In genomic region chr2:203730866-203731265, GRCh38 we compare ENCODE assay signal across 25 cellular contexts. TPM values are rescaled to one million over a fixed set of nuclear protein-coding genes. Genes with fewer than 3 reads are reported as not detected.
A peak's percentile ranks its signal among the peaks of the same experiment; 100 is the strongest.
DNase-seq lines count a peak whose midpoint lies in the region; ATAC-seq, FAIRE-seq and TF ChIP-seq lines count a peak whose summit lies in the region.
"Had no signal": no experiment of that assay in that cellular context is flagged by ENCODE, and none has a peak within 500 bp of the region (broad histone marks: within the 10 kb centered on the region; RNA-seq: fewer than 3 reads in every experiment).

No MANE protein-coding gene starts in this region.

- H2BK120ac ChIP-seq in IMR-90 (ENCODE audit: low read depth, low read length), result no peak overlapping the region

- H2BK5ac ChIP-seq in IMR-90 (ENCODE audit: low read depth, low read length, poor library complexity, severe bottlenecking), result no peak overlapping the region

- H3K4me1 Mint-ChIP-seq in T-helper 2 cell treated with Interferon-gamma antibody and Interleukin-4, amounts not matched to agents 5 μg/mL and 100 μg/mL, for 36 hours (ENCODE audit: low read depth), result peaks cover 77% of the 10 kb centered on the region
- peaks cover 72% of the 10 kb centered on the region for H3K4me1 Mint-ChIP-seq in activated T-helper 17 cell treated with anti-CD3 and anti-CD28 coated beads, Interleukin-2, amount 50 U/mL, for 72 hours

- no peak overlapping the region for H4K5ac ChIP-seq in IMR-90 (ENCODE audit: low read depth, low read length)

- H4K8ac ChIP-seq in IMR-90 (ENCODE audit: low read depth in 2 of 2, low read length in 2 of 2), result no peak overlapping the region

- H3K9me3 Mint-ChIP-seq in T-helper 2 cell treated with Interferon-gamma antibody and Interleukin-4, amounts not matched to agents 5 μg/mL and 100 μg/mL, for 36 hours, result no peaks in the 10 kb centered on the region
- H3K9me3 Mint-ChIP-seq in activated T-helper 17 cell treated with anti-CD3 and anti-CD28 coated beads, Interleukin-2, amount 50 U/mL, for 72 hours, result peaks cover 2% of the 10 kb centered on the region
- H3K9me3 Mint-ChIP-seq: neural crest cell had no signal

- no peak overlapping the region for H3K4ac ChIP-seq in IMR-90 (ENCODE audit: low read depth, low read length)

- no peaks in the 10 kb centered on the region for H4K20me1 ChIP-seq in IMR-90 (ENCODE audit: insufficient read depth, low read length)
- H4K20me1 ChIP-seq in keratinocyte (ENCODE audit: control insufficient read depth, extremely low read depth, insufficient read depth, low read length), result no peaks in the 10 kb centered on the region
- H4K20me1 ChIP-seq: BLaER1 treated with 17β-estradiol and CSF1 and Interleukin-3, amounts not matched to agents 10 nM and 100 nM had no signal

- H3K36me3 ChIP-seq in IMR-90 (ENCODE audit: control insufficient read depth, insufficient read depth, low read length) (no peaks in the 10 kb centered on the region), keratinocyte (ENCODE audit: control insufficient read depth in 2 of 2, extremely low read depth in 1 of 2, insufficient read depth in 2 of 2, low read length in 2 of 2) (no peaks in the 10 kb centered on the region)
- H3K36me3 ChIP-seq: SJSA1, thoracic aorta had no signal

- no peak for DNase-seq in T-helper 2 cell treated with Interferon-gamma antibody and Interleukin-4, amounts not matched to agents 5 μg/mL and 100 μg/mL, for 36 hours (ENCODE audit: low spot score)
- no peak for DNase-seq in T-helper 2 cell
- DNase-seq in IMR-90, result no peak
- peak; percentile 52 for DNase-seq in keratinocyte (ENCODE audit: low read depth, low spot score)
- DNase-seq in ACHN, result no peak
- DNase-seq: activated CD4-positive, alpha-beta T cell treated with anti-CD3 and anti-CD28 coated beads, Interleukin-2, amount 50 U/mL, for 1 hour; activated effector memory CD4-positive, alpha-beta T cell treated with anti-CD3 and anti-CD28 coated beads, Interleukin-2, amount 50 U/mL, for 16 hours; body of pancreas; cortex of kidney; DMS53; foreskin melanocyte; mesendoderm; NCI-H1092; NCI-H2081; NCI-H526; OCI-M1 had no signal

- TF ChIP-seq CTCF in IMR-90 (conservative IDR thresholded peaks at IDR 0.05; ENCODE audit: low read depth, low read length) (no peak), keratinocyte (optimal IDR thresholded peaks at IDR 0.05 in 1 of 3, IDR thresholded peaks at IDR 0.05 in 1 of 3, conservative IDR thresholded peaks at IDR 0.05 in 1 of 3; ENCODE audit: extremely low read depth in 1 of 3, insufficient read depth in 2 of 3, low read length in 3 of 3) (no peak)

- H4K91ac ChIP-seq in IMR-90 (ENCODE audit: insufficient read depth, low read depth, low read length), result no peak overlapping the region

- no peak overlapping the region for H3K27ac ChIP-seq in IMR-90 (ENCODE audit: insufficient read depth, low read length)
- H3K27ac ChIP-seq in keratinocyte (ENCODE audit: control insufficient read depth, insufficient read depth, low read length), result peak overlapping the region; percentile 0
- H3K27ac ChIP-seq: BLaER1 treated with 17β-estradiol and CSF1 and Interleukin-3, amounts not matched to agents 10 nM and 100 nM; body of pancreas; KMS-11; SJSA1; thoracic aorta had no signal

- H3K9ac ChIP-seq in IMR-90 (ENCODE audit: low read depth, low read length), result no peak overlapping the region
- no peak overlapping the region for H3K9ac ChIP-seq in keratinocyte (ENCODE audit: control insufficient read depth, extremely low read depth, insufficient read depth, low read length)
- H3K9ac ChIP-seq: BLaER1 treated with 17β-estradiol and CSF1 and Interleukin-3, amounts not matched to agents 10 nM and 100 nM; KMS-11 had no signal

- BruUV-seq in IMR-90 (replicated peaks; lab: Mats Ljungman, UMichigan), result no TSS peak

- dilution Hi-C loops in IMR-90 (cut with HindIII; ENCODE audit: low sequenced_read_pairs, unreplicated experiment), result no loop called here
- dilution Hi-C loops in keratinocyte (cut with MboI; ENCODE audit: extremely low pct_ligation_motif_present, low sequenced_read_pairs), result no loop called here

- H3K4me3 Mint-ChIP-seq in T-helper 2 cell treated with Interferon-gamma antibody and Interleukin-4, amounts not matched to agents 5 μg/mL and 100 μg/mL, for 36 hours, result peak overlapping the region; percentile 66
- H3K4me3 Mint-ChIP-seq in activated T-helper 17 cell treated with anti-CD3 and anti-CD28 coated beads, Interleukin-2, amount 50 U/mL, for 72 hours, result peak overlapping the region; percentile 70
- H3K4me3 Mint-ChIP-seq: neural crest cell had no signal

- H3K14ac ChIP-seq in IMR-90 (replicated peaks; ENCODE audit: low read depth, low read length), result no peak overlapping the region

- no peak overlapping the region for H2BK15ac ChIP-seq in IMR-90 (ENCODE audit: low read depth, low read length)

- TF ChIP-seq POLR2A in IMR-90 (IDR thresholded peaks at IDR 0.05; ENCODE audit: low read depth, low read length) (no peak), GM18505 (IDR thresholded peaks at IDR 0.05; ENCODE audit: borderline replicate concordance, extremely low read depth, insufficient read depth, insufficient read length) (no peak)

- no peaks in the 10 kb centered on the region for H3K79me2 ChIP-seq in keratinocyte (ENCODE audit: control insufficient read depth, insufficient read depth, low read length)

- no peaks in the 10 kb centered on the region for H3K27me3 Mint-ChIP-seq in T-helper 2 cell treated with Interferon-gamma antibody and Interleukin-4, amounts not matched to agents 5 μg/mL and 100 μg/mL, for 36 hours (ENCODE audit: low read depth)
- H3K27me3 Mint-ChIP-seq in activated T-helper 17 cell treated with anti-CD3 and anti-CD28 coated beads, Interleukin-2, amount 50 U/mL, for 72 hours, result no peaks in the 10 kb centered on the region

- H3K4me3 ChIP-seq in IMR-90 (ENCODE audit: insufficient read depth, low read depth, low read length), result no peak overlapping the region
- H3K4me3 ChIP-seq in keratinocyte (ENCODE audit: control insufficient read depth in 2 of 3, extremely low read depth in 1 of 3, insufficient read depth in 2 of 3, low read depth in 1 of 3, low read length in 3 of 3), result no peak overlapping the region
- H3K4me3 ChIP-seq: BLaER1 treated with 17β-estradiol and CSF1 and Interleukin-3, amounts not matched to agents 10 nM and 100 nM; body of pancreas; SJSA1; thoracic aorta had no signal

- H3K9me1 ChIP-seq in IMR-90 (ENCODE audit: insufficient read depth, low read length), result 0 out of 2 replicates have a peak, but pooled peaks cover 5% of the 10 kb centered on the region
- no peaks in the 10 kb centered on the region for H3K9me1 ChIP-seq in keratinocyte (ENCODE audit: control insufficient read depth, extremely low read depth, insufficient read depth, low read length)

- intact Hi-C loops in IMR-90 (cut with micrococcal nuclease), result no loop called here

- 0 out of 2 replicates have a peak overlapping the region, but pooled peaks have one; percentile 57 for H2AK5ac ChIP-seq in IMR-90 (ENCODE audit: low read depth, low read length)

- H2AK9ac ChIP-seq in IMR-90 (replicated peaks; ENCODE audit: low read depth, low read length, poor library complexity), result no peak overlapping the region

- no CpG with 5 or more reads among the region's 2 CpGs for WGBS in IMR-90 (ENCODE audit: extremely low coverage in 2 of 2, insufficient read length in 1 of 2), 2 experiments

- in situ Hi-C loops in IMR-90 (cut with MboI; ENCODE audit: low sequenced_read_pairs), result no loop called here
- in situ Hi-C loops in ACHN (cut with HindIII; ENCODE audit: low pct_ligation_motif_present, low pct_unique_long_range_greater_than_20kb, low sequenced_read_pairs), result no loop called here

- H3K23ac ChIP-seq in IMR-90 (ENCODE audit: low read depth, low read length), result no peak overlapping the region

- H3K9me3 ChIP-seq in IMR-90 (ENCODE audit: control insufficient read depth, insufficient read depth, low read length) (no peaks in the 10 kb centered on the region), keratinocyte (ENCODE audit: control insufficient read depth, low read depth, low read length) (no peaks in the 10 kb centered on the region)
- H3K9me3 ChIP-seq: body of pancreas, SJSA1, thoracic aorta had no signal

- ATAC-seq in IMR-90 (ENCODE audit: low read depth) (no peak), GM18505 (IDR thresholded peaks at IDR 0.05; ENCODE audit: unreplicated experiment) (no peak), GM19035 (IDR thresholded peaks at IDR 0.05; ENCODE audit: unreplicated experiment) (no peak)
- ATAC-seq in activated T-helper 17 cell treated with anti-CD3 and anti-CD28 coated beads, Interleukin-2, amount 50 U/mL, for 72 hours (replicated peaks), result peak; percentile 9
- ATAC-seq: body of pancreas had no signal

- H3K4me2 ChIP-seq in IMR-90 (ENCODE audit: low read depth, low read length) (no peak overlapping the region), keratinocyte (ENCODE audit: control insufficient read depth, extremely low read depth, insufficient read depth, low read depth, low read length) (peak overlapping the region; percentile 31)
- H3K4me2 ChIP-seq: KMS-11 had no signal

- FAIRE-seq in keratinocyte (lab: Jason Lieb, UNC), result peak; percentile 81

- H3K18ac ChIP-seq in IMR-90 (ENCODE audit: low read depth, low read length), result no peak overlapping the region

- no peak overlapping the region for H3K56ac ChIP-seq in IMR-90 (ENCODE audit: extremely low read depth, insufficient read depth, low read length)

- H3K27me3 ChIP-seq in IMR-90 (ENCODE audit: control insufficient read depth, insufficient read depth, low read length), result no peaks in the 10 kb centered on the region
- no peaks in the 10 kb centered on the region for H3K27me3 ChIP-seq in keratinocyte (ENCODE audit: control insufficient read depth, extremely low read depth, insufficient read depth, low read length)
- H3K27me3 ChIP-seq: BLaER1 treated with 17β-estradiol and CSF1 and Interleukin-3, amounts not matched to agents 10 nM and 100 nM; body of pancreas; SJSA1 had no signal

- no peaks in the 10 kb centered on the region for H3K4me1 ChIP-seq in IMR-90 (ENCODE audit: control insufficient read depth, insufficient read depth, low read length)
- peaks cover 11% of the 10 kb centered on the region for H3K4me1 ChIP-seq in keratinocyte (ENCODE audit: control insufficient read depth, extremely low read depth, insufficient read depth, low read length)
- H3K4me1 ChIP-seq: body of pancreas, SJSA1 had no signal

- CTCF ChIA-PET in IMR-90 (lab: Yijun Ruan, JAX), result interaction anchor here (1.4 kb wide), 1 partner anchor 10 kb away, joined by 4 read pairs; no protein-coding TSS in a partner anchor

- peak overlapping the region; percentile 85 for H3K27ac Mint-ChIP-seq in T-helper 2 cell treated with Interferon-gamma antibody and Interleukin-4, amounts not matched to agents 5 μg/mL and 100 μg/mL, for 36 hours
- H3K27ac Mint-ChIP-seq in activated T-helper 17 cell treated with anti-CD3 and anti-CD28 coated beads, Interleukin-2, amount 50 U/mL, for 72 hours, result peak overlapping the region; percentile 98

- peaks cover 86% of the 10 kb centered on the region for H3K36me3 Mint-ChIP-seq in T-helper 2 cell treated with Interferon-gamma antibody and Interleukin-4, amounts not matched to agents 5 μg/mL and 100 μg/mL, for 36 hours (ENCODE audit: low read depth)
- H3K36me3 Mint-ChIP-seq in activated T-helper 17 cell treated with anti-CD3 and anti-CD28 coated beads, Interleukin-2, amount 50 U/mL, for 72 hours (ENCODE audit: low read depth), result peaks cover 100% of the 10 kb centered on the region

- TF ChIP-seq RAD21 in IMR-90 (IDR thresholded peaks at IDR 0.05; ENCODE audit: low read length), result no peak

- POLR2A ChIA-PET in IMR-90 (lab: Charles Lee; ENCODE audit: unreplicated experiment), result no interaction called here

- H2BK20ac ChIP-seq in IMR-90 (ENCODE audit: low read depth, low read length), result no peak overlapping the region

- H2AFZ ChIP-seq in IMR-90 (replicated peaks; ENCODE audit: low read length, poor library complexity) (no peak overlapping the region), keratinocyte (ENCODE audit: control insufficient read depth, low read length) (no peak overlapping the region)

- no peaks in the 10 kb centered on the region for H3K79me1 ChIP-seq in IMR-90 (ENCODE audit: low read depth in 1 of 2, low read length in 2 of 2)

RNA-seq across cellular contexts. Expression of gene CD28, which starts 24.4 kb away (rescaled TPM):
- not detected in 2 replicates for total RNA-seq in IMR-90 (2012; rRNA removed)
- polyA plus RNA-seq in IMR-90 (2012; rRNA removed) (not detected in 2 replicates), keratinocyte (0.01 TPM in 1 of 3 replicates, not detected in the others)
- not detected in 2 replicates for polyA plus RNA-seq in IMR-90 (2012; cell fraction: cytosol; rRNA removed)
- polyA plus RNA-seq in IMR-90 (2012; cell fraction: nucleus; rRNA removed; ENCODE audit: low replicate concordance), result not detected in 2 replicates
- 100 to 1,000 TPM; 242 to 382 TPM for total RNA-seq in activated T-helper 17 cell treated with anti-CD3 and anti-CD28 coated beads, Interleukin-2, amount 50 U/mL, for 72 hours
- polyA plus RNA-seq in keratinocyte (2011; ENCODE audit: low read depth), result not detected
- not detected in 2 replicates for polyA plus RNA-seq in keratinocyte (2011; cell fraction: cytosol; rRNA removed)
- polyA plus RNA-seq in keratinocyte (2011; cell fraction: nucleus; rRNA removed), result not detected in 2 replicates
- not detected in 2 replicates for polyA plus RNA-seq in keratinocyte (2012; ENCODE audit: low replicate concordance)
- polyA minus RNA-seq in keratinocyte, result not detected in 3 replicates
- polyA minus RNA-seq in keratinocyte (2011; cell fraction: cytosol; rRNA and poly(A)+ RNA removed), result not detected
- not detected in 2 replicates for polyA minus RNA-seq in keratinocyte (2011; cell fraction: nucleus; rRNA and poly(A)+ RNA removed)
- total RNA-seq: A172, neural crest cell, SJSA1 had no signal

Comparison
In these comparisons a context has a peak if more than half of its experiments do, and no peak if none do; other contexts are left out.
1. RNA of gene CD28, which starts 24.4 kb away (total RNA-seq): 242 to 382 TPM in activated T-helper 17 cell treated with anti-CD3 and anti-CD28 coated beads, Interleukin-2, amount 50 U/mL, for 72 hours; not detected in IMR-90; every median in the first group is over 100 times any median in the second.